ENCODE assay signal across 1 cellular context in the genomic region with DNA sequence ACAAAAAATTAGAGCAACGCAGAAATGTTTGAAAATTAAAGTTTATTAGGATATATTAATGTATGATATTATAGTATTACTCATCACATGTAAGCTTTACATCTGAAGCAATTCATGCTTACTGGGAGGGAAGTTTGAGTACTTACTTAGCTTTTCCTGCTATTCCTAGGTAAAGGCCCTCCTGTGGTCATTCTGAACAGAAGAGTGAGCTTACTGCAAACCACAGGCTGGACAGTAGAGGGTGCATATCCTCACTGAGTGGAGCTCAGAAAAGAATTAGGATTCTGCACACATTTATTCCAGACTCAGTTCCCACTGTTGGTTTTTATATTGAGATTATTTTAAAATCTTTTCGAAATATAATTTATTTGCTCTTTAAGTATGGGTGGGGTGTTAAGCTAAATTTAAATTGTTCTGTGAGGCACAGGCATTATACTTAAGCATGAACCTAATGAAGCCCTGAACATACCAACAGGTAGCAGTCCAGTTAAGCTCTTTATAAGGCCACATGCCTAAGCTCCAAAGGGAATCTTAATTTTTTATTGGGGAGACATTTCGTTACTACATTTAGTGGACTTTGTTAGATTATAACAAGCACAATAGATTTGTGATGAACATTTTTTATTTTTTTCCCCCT.
TF ChIP-seq lines count a peak whose summit lies in the region.

No MANE protein-coding gene starts in this region.

TF ChIP-seq in WTC11, 78 proteins besides CTCF, POLR2A, EP300 and RAD21 (continued from another document):
- TF ChIP-seq, protein P1, sequence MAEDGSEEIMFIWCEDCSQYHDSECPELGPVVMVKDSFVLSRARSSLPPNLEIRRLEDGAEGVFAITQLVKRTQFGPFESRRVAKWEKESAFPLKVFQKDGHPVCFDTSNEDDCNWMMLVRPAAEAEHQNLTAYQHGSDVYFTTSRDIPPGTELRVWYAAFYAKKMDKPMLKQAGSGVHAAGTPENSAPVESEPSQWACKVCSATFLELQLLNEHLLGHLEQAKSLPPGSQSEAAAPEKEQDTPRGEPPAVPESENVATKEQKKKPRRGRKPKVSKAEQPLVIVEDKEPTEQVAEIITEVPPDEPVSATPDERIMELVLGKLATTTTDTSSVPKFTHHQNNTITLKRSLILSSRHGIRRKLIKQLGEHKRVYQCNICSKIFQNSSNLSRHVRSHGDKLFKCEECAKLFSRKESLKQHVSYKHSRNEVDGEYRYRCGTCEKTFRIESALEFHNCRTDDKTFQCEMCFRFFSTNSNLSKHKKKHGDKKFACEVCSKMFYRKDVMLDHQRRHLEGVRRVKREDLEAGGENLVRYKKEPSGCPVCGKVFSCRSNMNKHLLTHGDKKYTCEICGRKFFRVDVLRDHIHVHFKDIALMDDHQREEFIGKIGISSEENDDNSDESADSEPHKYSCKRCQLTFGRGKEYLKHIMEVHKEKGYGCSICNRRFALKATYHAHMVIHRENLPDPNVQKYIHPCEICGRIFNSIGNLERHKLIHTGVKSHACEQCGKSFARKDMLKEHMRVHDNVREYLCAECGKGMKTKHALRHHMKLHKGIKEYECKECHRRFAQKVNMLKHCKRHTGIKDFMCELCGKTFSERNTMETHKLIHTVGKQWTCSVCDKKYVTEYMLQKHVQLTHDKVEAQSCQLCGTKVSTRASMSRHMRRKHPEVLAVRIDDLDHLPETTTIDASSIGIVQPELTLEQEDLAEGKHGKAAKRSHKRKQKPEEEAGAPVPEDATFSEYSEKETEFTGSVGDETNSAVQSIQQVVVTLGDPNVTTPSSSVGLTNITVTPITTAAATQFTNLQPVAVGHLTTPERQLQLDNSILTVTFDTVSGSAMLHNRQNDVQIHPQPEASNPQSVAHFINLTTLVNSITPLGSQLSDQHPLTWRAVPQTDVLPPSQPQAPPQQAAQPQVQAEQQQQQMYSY (CRISPR knock-in tag; IDR thresholded peaks at IDR 0.05) = no peak
- TF ChIP-seq, protein P2, sequence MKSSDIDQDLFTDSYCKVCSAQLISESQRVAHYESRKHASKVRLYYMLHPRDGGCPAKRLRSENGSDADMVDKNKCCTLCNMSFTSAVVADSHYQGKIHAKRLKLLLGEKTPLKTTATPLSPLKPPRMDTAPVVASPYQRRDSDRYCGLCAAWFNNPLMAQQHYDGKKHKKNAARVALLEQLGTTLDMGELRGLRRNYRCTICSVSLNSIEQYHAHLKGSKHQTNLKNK (CRISPR knock-in tag; IDR thresholded peaks at IDR 0.05) = no peak
- TF ChIP-seq, protein P3, sequence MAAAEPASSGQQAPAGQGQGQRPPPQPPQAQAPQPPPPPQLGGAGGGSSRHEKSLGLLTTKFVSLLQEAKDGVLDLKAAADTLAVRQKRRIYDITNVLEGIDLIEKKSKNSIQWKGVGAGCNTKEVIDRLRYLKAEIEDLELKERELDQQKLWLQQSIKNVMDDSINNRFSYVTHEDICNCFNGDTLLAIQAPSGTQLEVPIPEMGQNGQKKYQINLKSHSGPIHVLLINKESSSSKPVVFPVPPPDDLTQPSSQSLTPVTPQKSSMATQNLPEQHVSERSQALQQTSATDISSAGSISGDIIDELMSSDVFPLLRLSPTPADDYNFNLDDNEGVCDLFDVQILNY (CRISPR knock-in tag; IDR thresholded peaks at IDR 0.05) = no peak
- TF ChIP-seq ELF4 (CRISPR knock-in tag; IDR thresholded peaks at IDR 0.05; ENCODE audit: low read depth) = no peak
- TF ChIP-seq, protein P4, sequence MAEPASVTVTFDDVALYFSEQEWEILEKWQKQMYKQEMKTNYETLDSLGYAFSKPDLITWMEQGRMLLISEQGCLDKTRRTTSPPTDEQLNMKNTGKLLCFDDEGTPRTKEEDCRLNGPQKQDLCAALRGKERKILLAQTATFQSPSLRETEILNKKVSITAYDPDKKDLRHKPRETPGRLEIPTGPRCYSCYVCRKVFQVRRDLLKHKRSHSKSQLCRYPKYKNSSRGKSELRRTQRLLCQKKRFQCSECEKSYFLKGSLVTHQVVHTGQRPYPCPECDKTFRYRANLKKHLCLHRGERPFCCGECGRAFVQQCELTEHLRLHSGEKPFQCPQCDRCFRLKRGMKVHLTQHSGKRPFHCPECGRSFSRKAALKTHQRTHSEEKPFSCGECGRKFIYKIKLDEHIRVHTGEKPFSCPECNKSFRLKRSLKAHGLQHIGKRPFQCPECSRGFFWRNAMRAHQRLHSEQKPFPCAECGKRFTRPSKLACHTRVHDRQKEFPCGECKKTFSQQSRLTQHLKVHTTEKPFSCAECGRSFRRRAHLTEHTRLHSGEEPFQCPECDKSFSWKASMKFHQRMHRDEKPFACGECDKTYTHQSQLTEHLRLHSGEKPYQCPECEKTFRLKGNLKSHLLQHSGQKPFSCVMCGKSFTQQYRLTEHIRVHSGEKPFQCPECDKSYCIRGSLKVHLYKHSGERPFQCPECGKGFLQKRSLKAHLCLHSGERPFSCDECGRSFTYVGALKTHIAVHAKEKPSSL (CRISPR knock-in tag; conservative IDR thresholded peaks at IDR 0.05) = no peak
- no peak for TF ChIP-seq FOXK1 (CRISPR knock-in tag; IDR thresholded peaks at IDR 0.05)
